Comparison of ENCODE assay signal across 25 cellular contexts in genomic region chr22:37343863-37344734, GRCh38.
"Had no signal": no experiment of that assay in that cellular context is flagged by ENCODE, and none has a peak within 500 bp of the region (broad histone marks: within the 10 kb centered on the region; RNA-seq: fewer than 3 reads in every experiment).

No MANE protein-coding gene starts in this region.

- H3K4me3 Mint-ChIP-seq: activated B cell treated with CpG ODN at 0.5 μM for 24 hours; activated T-cell treated with anti-CD3 and anti-CD28 coated beads, Interleukin-2, amount 50 U/mL, for 4 hours; endodermal cell; natural killer cell; T-helper 1 cell treated with Interleukin-12 subunit alpha and Interleukin-12 subunit beta and Interleukin-4 antibody, amounts not matched to agents 30 μg/mL and 1 μg/mL, for 36 hours; type B pancreatic cell had no signal

- H3K27ac Mint-ChIP-seq: activated B cell treated with CpG ODN at 0.5 μM for 24 hours; activated T-helper 2 cell treated with anti-CD3 and anti-CD28 coated beads, Interferon-gamma antibody, Interleukin-2, Interleukin-4, amounts not matched to agents 10 μg/mL and 5 μg/mL and 100 μg/mL, durations not matched to agents 14 hours and 24 hours and 36 hours; endodermal cell; T-helper 1 cell treated with Interleukin-12 subunit alpha and Interleukin-12 subunit beta and Interleukin-4 antibody, amounts not matched to agents 30 μg/mL and 1 μg/mL, for 36 hours; type B pancreatic cell had no signal

- H3K27me3 ChIP-seq: body of pancreas, pancreas, right atrium auricular region, testis had no signal

- ATAC-seq: activated T-cell treated with anti-CD3 and anti-CD28 coated beads, Interleukin-2, amount 50 U/mL, for 4 hours; body of pancreas; gastrocnemius medialis; natural killer cell; pancreas; psoas muscle had no signal

- H3K4me1 ChIP-seq: body of pancreas, gastrocnemius medialis, pancreas, psoas muscle had no signal

- H3K4me3 ChIP-seq: body of pancreas, cardiac muscle cell, esophagus squamous epithelium, gastrocnemius medialis, left ventricle myocardium inferior, pancreas, psoas muscle, right atrium auricular region, testis had no signal

- DNase-seq: activated B cell treated with CpG ODN at 0.5 μM for 24 hours; activated CD4-positive, alpha-beta T cell treated with anti-CD3 and anti-CD28 coated beads for 4 hours; activated CD4-positive, alpha-beta T cell treated with anti-CD3 and anti-CD28 coated beads, Interleukin-2, amount 50 U/mL, for 48 hours; activated CD8-positive, alpha-beta memory T cell treated with anti-CD3 and anti-CD28 coated beads, Interleukin-2, amount 50 U/mL, for 48 hours; activated naive CD4-positive, alpha-beta T cell; activated T-cell treated with anti-CD3 and anti-CD28 coated beads, Interleukin-2, amount 50 U/mL, for 4 hours; body of pancreas; cortex of kidney; endodermal cell; esophagus squamous epithelium; gastrocnemius medialis; hippocampal formation; left ventricle myocardium inferior; midbrain; natural killer cell; psoas muscle; T1000; testis had no signal

- H3K9me3 Mint-ChIP-seq: activated B cell treated with CpG ODN at 0.5 μM for 24 hours; activated T-cell treated with anti-CD3 and anti-CD28 coated beads, Interleukin-2, amount 50 U/mL, for 4 hours; activated T-helper 2 cell treated with anti-CD3 and anti-CD28 coated beads, Interferon-gamma antibody, Interleukin-2, Interleukin-4, amounts not matched to agents 10 μg/mL and 5 μg/mL and 100 μg/mL, durations not matched to agents 14 hours and 24 hours and 36 hours; endodermal cell; natural killer cell; T-helper 1 cell treated with Interleukin-12 subunit alpha and Interleukin-12 subunit beta and Interleukin-4 antibody, amounts not matched to agents 30 μg/mL and 1 μg/mL, for 36 hours; type B pancreatic cell had no signal

- H3K9me3 ChIP-seq: body of pancreas, esophagus squamous epithelium, gastrocnemius medialis, left ventricle myocardium inferior, neutrophil, pancreas, psoas muscle, right atrium auricular region, testis had no signal

- H3K27ac ChIP-seq: body of pancreas, cardiac muscle cell, esophagus squamous epithelium, gastrocnemius medialis, left ventricle myocardium inferior, neutrophil, pancreas, psoas muscle, right atrium auricular region, testis had no signal

- H3K36me3 Mint-ChIP-seq: natural killer cell, type B pancreatic cell had no signal

- H3K36me3 ChIP-seq: cardiac muscle cell, esophagus squamous epithelium, gastrocnemius medialis, left ventricle myocardium inferior, neutrophil, pancreas, right atrium auricular region had no signal

- H3K4me1 Mint-ChIP-seq: activated B cell treated with CpG ODN at 0.5 μM for 24 hours, natural killer cell had no signal
